19 cellular contexts compared by ENCODE assay signal in genomic region chr16:23535901-23536300, GRCh38.
"Had no signal": no experiment of that assay in that cellular context is flagged by ENCODE, and none has a peak within 500 bp of the region (broad histone marks: within the 10 kb centered on the region; RNA-seq: fewer than 3 reads in every experiment).

No MANE protein-coding gene starts in this region.

- H3K4me1 ChIP-seq: parathyroid adenoma, thyroid gland had no signal

- DNase-seq: activated CD4-positive, alpha-beta T cell treated with anti-CD3 and anti-CD28 coated beads for 1 hour; activated CD4-positive, alpha-beta T cell treated with anti-CD3 and anti-CD28 coated beads, Interleukin-2, amount 50 U/mL, for 48 hours; activated naive CD4-positive, alpha-beta T cell treated with Interleukin-2 at 50 U/mL for 16 hours; activated naive CD8-positive, alpha-beta T cell treated with anti-CD3 and anti-CD28 coated beads, Interleukin-2, amount 50 U/mL, for 24 hours; heart right ventricle; mucosa of descending colon; naive thymus-derived CD4-positive, alpha-beta T cell; retina; stimulated activated CD4-positive, alpha-beta T cell treated with anti-CD3 and anti-CD28 coated beads, Interleukin-2, amount 100 ng/mL, for 48 hours; T-helper 1 cell; T1000; thyroid gland had no signal

- H3K9ac ChIP-seq: parathyroid adenoma had no signal

- H3K27ac ChIP-seq: coronary artery, heart right ventricle, parathyroid adenoma, thyroid gland, VCaP had no signal

- H2AFZ ChIP-seq: parathyroid adenoma had no signal

- H3K4me3 ChIP-seq: coronary artery, heart right ventricle, mucosa of descending colon, thyroid gland had no signal

- H3K27me3 ChIP-seq: heart right ventricle, thyroid gland had no signal

- ATAC-seq: activated naive CD8-positive, alpha-beta T cell treated with anti-CD3 and anti-CD28 coated beads, Interleukin-2, amount 50 U/mL, for 24 hours; activated T-helper 17 cell treated with anti-CD3 and anti-CD28 coated beads, Interleukin-2, amount 50 U/mL, for 72 hours; heart right ventricle; left lobe of liver; mucosa of descending colon; naive thymus-derived CD4-positive, alpha-beta T cell; stimulated activated memory B cell treated with anti-CD40 and anti-IgM and Interleukin-4, amounts not matched to agents 10 μg/mL and 1 μg/mL and 100 μg/mL, for 72 hours had no signal

- FAIRE-seq: frontal cortex had no signal

- H3K9me3 ChIP-seq: heart right ventricle, mucosa of descending colon, thyroid gland had no signal
